In genomic region chr16:11303405-11304138, GRCh38 we compare ENCODE assay signal across 1 cellular context.
TF ChIP-seq lines count a peak whose summit lies in the region.

No MANE protein-coding gene starts in this region.

TF ChIP-seq in HepG2, 621 proteins besides CTCF, POLR2A, EP300 and RAD21 (continues in another document):
- no peak for TF ChIP-seq RORA (CRISPR knock-in tag; IDR thresholded peaks at IDR 0.05)
- TF ChIP-seq ZNF124 (CRISPR knock-in tag; IDR thresholded peaks at IDR 0.05) = no peak
- peak; percentile 23 for TF ChIP-seq TEAD3 (CRISPR knock-in tag; optimal IDR thresholded peaks at IDR 0.05; ENCODE audit: borderline replicate concordance)
- TF ChIP-seq ETV5 (CRISPR knock-in tag; IDR thresholded peaks at IDR 0.05; ENCODE audit: borderline replicate concordance) = 0 out of 2 replicates have a peak, but pooled peaks have one; percentile 5
- no peak for TF ChIP-seq SALL1 (CRISPR knock-in tag; IDR thresholded peaks at IDR 0.05)
- TF ChIP-seq POGK (CRISPR knock-in tag; conservative IDR thresholded peaks at IDR 0.05) = no peak
- 0 out of 2 replicates have a peak, but pooled peaks have one; percentile 11 for TF ChIP-seq SMAD3 (CRISPR knock-in tag; IDR thresholded peaks at IDR 0.05)
- TF ChIP-seq, protein P1, sequence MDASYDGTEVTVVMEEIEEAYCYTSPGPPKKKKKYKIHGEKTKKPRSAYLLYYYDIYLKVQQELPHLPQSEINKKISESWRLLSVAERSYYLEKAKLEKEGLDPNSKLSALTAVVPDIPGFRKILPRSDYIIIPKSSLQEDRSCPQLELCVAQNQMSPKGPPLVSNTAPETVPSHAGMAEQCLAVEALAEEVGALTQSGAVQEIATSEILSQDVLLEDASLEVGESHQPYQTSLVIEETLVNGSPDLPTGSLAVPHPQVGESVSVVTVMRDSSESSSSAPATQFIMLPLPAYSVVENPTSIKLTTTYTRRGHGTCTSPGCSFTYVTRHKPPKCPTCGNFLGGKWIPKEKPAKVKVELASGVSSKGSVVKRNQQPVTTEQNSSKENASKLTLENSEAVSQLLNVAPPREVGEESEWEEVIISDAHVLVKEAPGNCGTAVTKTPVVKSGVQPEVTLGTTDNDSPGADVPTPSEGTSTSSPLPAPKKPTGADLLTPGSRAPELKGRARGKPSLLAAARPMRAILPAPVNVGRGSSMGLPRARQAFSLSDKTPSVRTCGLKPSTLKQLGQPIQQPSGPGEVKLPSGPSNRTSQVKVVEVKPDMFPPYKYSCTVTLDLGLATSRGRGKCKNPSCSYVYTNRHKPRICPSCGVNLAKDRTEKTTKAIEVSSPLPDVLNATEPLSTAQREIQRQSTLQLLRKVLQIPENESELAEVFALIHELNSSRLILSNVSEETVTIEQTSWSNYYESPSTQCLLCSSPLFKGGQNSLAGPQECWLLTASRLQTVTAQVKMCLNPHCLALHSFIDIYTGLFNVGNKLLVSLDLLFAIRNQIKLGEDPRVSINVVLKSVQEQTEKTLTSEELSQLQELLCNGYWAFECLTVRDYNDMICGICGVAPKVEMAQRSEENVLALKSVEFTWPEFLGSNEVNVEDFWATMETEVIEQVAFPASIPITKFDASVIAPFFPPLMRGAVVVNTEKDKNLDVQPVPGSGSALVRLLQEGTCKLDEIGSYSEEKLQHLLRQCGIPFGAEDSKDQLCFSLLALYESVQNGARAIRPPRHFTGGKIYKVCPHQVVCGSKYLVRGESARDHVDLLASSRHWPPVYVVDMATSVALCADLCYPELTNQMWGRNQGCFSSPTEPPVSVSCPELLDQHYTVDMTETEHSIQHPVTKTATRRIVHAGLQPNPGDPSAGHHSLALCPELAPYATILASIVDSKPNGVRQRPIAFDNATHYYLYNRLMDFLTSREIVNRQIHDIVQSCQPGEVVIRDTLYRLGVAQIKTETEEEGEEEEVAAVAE (CRISPR knock-in tag; IDR thresholded peaks at IDR 0.05; ENCODE audit: borderline replicate concordance) = no peak
- no peak for TF ChIP-seq ARID4A (CRISPR knock-in tag; IDR thresholded peaks at IDR 0.05; ENCODE audit: borderline replicate concordance)
- no peak for TF ChIP-seq ZNF142 (CRISPR knock-in tag; IDR thresholded peaks at IDR 0.05)
- TF ChIP-seq ZNF451 (CRISPR knock-in tag; IDR thresholded peaks at IDR 0.05) = peak; percentile 58; the same call in 1 of the 2 replicates
- no peak for TF ChIP-seq ZXDC (CRISPR knock-in tag; IDR thresholded peaks at IDR 0.05)
- TF ChIP-seq ZNF292 (CRISPR knock-in tag; IDR thresholded peaks at IDR 0.05; ENCODE audit: borderline replicate concordance, low read depth) = 0 out of 2 replicates have a peak, but pooled peaks have one; percentile 19
- 0 out of 2 replicates have a peak, but pooled peaks have one; percentile 17 for TF ChIP-seq IRF2 (CRISPR knock-in tag; IDR thresholded peaks at IDR 0.05)
- peak; percentile 41; the same call in 1 of the 2 replicates for TF ChIP-seq PRDM10 (CRISPR knock-in tag; IDR thresholded peaks at IDR 0.05; ENCODE audit: low read depth)
- 0 out of 2 replicates have a peak, but pooled peaks have one; percentile 35 for TF ChIP-seq ARNT2 (CRISPR knock-in tag; IDR thresholded peaks at IDR 0.05; ENCODE audit: low read depth)
- TF ChIP-seq ZBTB21 (CRISPR knock-in tag; IDR thresholded peaks at IDR 0.05) = 0 out of 2 replicates have a peak, but pooled peaks have one; percentile 21
- TF ChIP-seq TCF12 (IDR thresholded peaks at IDR 0.05) = no peak
- TF ChIP-seq TCF12 (CRISPR knock-in tag; IDR thresholded peaks at IDR 0.05) = no peak
- no peak for TF ChIP-seq CC2D1A (CRISPR knock-in tag; IDR thresholded peaks at IDR 0.05)
- TF ChIP-seq ZNF605 (CRISPR knock-in tag; IDR thresholded peaks at IDR 0.05) = 0 out of 2 replicates have a peak, but pooled peaks have one; percentile 58
- TF ChIP-seq ZNF777 (CRISPR knock-in tag; IDR thresholded peaks at IDR 0.05) = no peak
- TF ChIP-seq ZFP1 (CRISPR knock-in tag; IDR thresholded peaks at IDR 0.05) = no peak
- TF ChIP-seq FOXA1 (IDR thresholded peaks at IDR 0.05) = no peak
- TF ChIP-seq FOXA1 (CRISPR knock-in tag; IDR thresholded peaks at IDR 0.05) = peak; percentile 1; the same call in 1 of the 2 replicates
- TF ChIP-seq, protein P2, sequence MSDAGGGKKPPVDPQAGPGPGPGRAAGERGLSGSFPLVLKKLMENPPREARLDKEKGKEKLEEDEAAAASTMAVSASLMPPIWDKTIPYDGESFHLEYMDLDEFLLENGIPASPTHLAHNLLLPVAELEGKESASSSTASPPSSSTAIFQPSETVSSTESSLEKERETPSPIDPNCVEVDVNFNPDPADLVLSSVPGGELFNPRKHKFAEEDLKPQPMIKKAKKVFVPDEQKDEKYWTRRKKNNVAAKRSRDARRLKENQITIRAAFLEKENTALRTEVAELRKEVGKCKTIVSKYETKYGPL (CRISPR knock-in tag; IDR thresholded peaks at IDR 0.05) = no peak
- peak; percentile 79 for TF ChIP-seq ZBTB38 (CRISPR knock-in tag; IDR thresholded peaks at IDR 0.05)
- TF ChIP-seq HDAC1 (CRISPR knock-in tag; IDR thresholded peaks at IDR 0.05) = 0 out of 2 replicates have a peak, but pooled peaks have one; percentile 16
- peak; percentile 60; the same call in 1 of the 2 replicates for TF ChIP-seq KDM2A (CRISPR knock-in tag; IDR thresholded peaks at IDR 0.05; ENCODE audit: borderline replicate concordance, low read depth)
